17 cellular contexts compared by ENCODE assay signal in the genomic region with DNA sequence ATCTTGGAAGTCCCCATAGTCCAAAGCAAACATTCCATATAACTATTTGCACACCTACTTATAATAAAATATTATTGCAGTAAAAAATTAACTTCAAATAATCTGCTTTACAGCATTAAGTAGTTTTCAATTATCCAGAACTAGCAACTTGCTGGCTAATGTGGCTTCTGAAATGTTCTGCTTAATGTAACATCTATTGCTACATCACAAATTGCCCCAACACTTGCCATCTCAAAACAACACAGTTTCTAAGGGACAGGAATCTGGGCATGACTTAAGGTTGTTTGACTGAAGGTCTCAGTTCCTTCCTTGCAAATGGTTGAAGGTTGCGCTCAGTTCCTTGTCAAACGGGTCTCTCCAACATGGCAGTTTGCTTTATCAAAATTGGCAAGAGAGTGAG.
"Had no signal": no experiment of that assay in that cellular context is flagged by ENCODE, and none has a peak within 500 bp of the region (broad histone marks: within the 10 kb centered on the region; RNA-seq: fewer than 3 reads in every experiment).

No MANE protein-coding gene starts in this region.

- H3K4me1 ChIP-seq: pancreas, psoas muscle had no signal

- H3K27me3 ChIP-seq: cardiac muscle cell, pancreas, stomach, vagina had no signal

- H3K9me3 ChIP-seq: pancreas, psoas muscle, stomach, vagina had no signal

- ATAC-seq: pancreas; psoas muscle; right cardiac atrium; stimulated activated effector memory CD8-positive, alpha-beta T cell treated with anti-CD3 and anti-CD28 coated beads, Interleukin-12 subunit alpha, Interleukin-12 subunit beta, amount 100 ng/mL, for 72 hours had no signal

- H3K4me3 ChIP-seq: cardiac muscle cell, pancreas, psoas muscle, stomach, vagina had no signal

- H3K36me3 Mint-ChIP-seq: activated CD4-positive, alpha-beta memory T cell treated with anti-CD3 and anti-CD28 coated beads for 36 hours; activated naive CD8-positive, alpha-beta T cell treated with anti-CD3 and anti-CD28 coated beads, Interleukin-2, amount 10 ng/mL, durations not matched to agents 7 days and 5 days; stimulated activated effector memory CD8-positive, alpha-beta T cell treated with anti-CD3 and anti-CD28 coated beads, Interleukin-12 subunit alpha, Interleukin-12 subunit beta, amount 100 ng/mL, for 72 hours had no signal

- DNase-seq: activated CD4-positive, alpha-beta memory T cell treated with anti-CD3 and anti-CD28 coated beads for 36 hours; activated CD4-positive, alpha-beta T cell treated with anti-CD3 and anti-CD28 coated beads for 48 hours; activated naive CD4-positive, alpha-beta T cell treated with Interleukin-2 at 50 U/mL for 16 hours; activated naive CD8-positive, alpha-beta T cell treated with anti-CD3 and anti-CD28 coated beads, Interleukin-2, amount 10 ng/mL, durations not matched to agents 7 days and 5 days; activated T-cell treated with anti-CD3 and anti-CD28 coated beads, Interleukin-2, amount 50 U/mL, for 48 hours; foreskin melanocyte; hypothalamus; pancreas; psoas muscle; right cardiac atrium; stimulated activated CD4-positive, alpha-beta T cell treated with anti-CD3 and anti-CD28 coated beads, Interleukin-2, amount 100 ng/mL, for 24 hours; stomach; trophoblast cell had no signal

- H3K36me3 ChIP-seq: cardiac muscle cell, pancreas, stomach, vagina had no signal

- H3K27ac ChIP-seq: cardiac muscle cell, pancreas, psoas muscle, stomach, vagina had no signal

- FAIRE-seq: islet of Langerhans, pancreas had no signal

- H3K27ac Mint-ChIP-seq: activated CD4-positive, alpha-beta memory T cell treated with anti-CD3 and anti-CD28 coated beads for 36 hours; activated naive CD8-positive, alpha-beta T cell treated with anti-CD3 and anti-CD28 coated beads, Interleukin-2, amount 10 ng/mL, durations not matched to agents 7 days and 5 days; stimulated activated effector memory CD8-positive, alpha-beta T cell treated with anti-CD3 and anti-CD28 coated beads, Interleukin-12 subunit alpha, Interleukin-12 subunit beta, amount 100 ng/mL, for 72 hours had no signal
